Comparison of ENCODE assay signal across 20 cellular contexts in the genomic region with DNA sequence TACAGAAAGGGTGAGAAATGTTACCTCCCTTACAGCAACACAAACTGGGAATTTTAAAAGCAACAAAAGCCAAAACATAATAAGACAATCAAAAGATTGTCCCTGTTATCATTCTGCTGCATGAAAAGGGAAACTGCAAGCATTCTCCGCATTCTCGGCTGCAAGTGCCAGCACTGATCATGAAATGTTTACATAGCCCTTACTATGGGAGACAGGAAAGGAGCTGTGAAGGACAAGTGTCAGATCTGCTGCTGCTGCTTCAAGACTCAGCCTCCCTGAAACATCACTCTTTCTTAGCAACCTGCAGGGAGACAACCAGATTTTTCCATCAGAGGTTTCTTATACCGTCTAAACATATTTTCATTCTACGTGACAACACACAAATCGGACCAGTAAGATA. TPM values are rescaled to one million over a fixed set of nuclear protein-coding genes. Genes with fewer than 3 reads are reported as not detected.
DNase-seq lines count a peak whose midpoint lies in the region; ATAC-seq, FAIRE-seq and TF ChIP-seq lines count a peak whose summit lies in the region.
"Had no signal": no experiment of that assay in that cellular context is flagged by ENCODE, and none has a peak within 500 bp of the region (broad histone marks: within the 10 kb centered on the region; RNA-seq: fewer than 3 reads in every experiment).

No MANE protein-coding gene starts in this region.

- no peak for TF ChIP-seq EP300 in GM12878 (IDR thresholded peaks at IDR 0.05; ENCODE audit: borderline replicate concordance in 1 of 2, control insufficient read depth in 1 of 2, low read depth in 2 of 2, low read length in 2 of 2)

- RAD21 ChIA-PET in GM12878 (lab: Charles Lee; ENCODE audit: unreplicated experiment) = no interaction called here

- H3K27ac Mint-ChIP-seq in progenitor cell of endocrine pancreas = peak overlapping the region; percentile 17
- H3K27ac Mint-ChIP-seq in activated CD4-positive, alpha-beta memory T cell treated with anti-CD3 and anti-CD28 coated beads for 36 hours = no peak overlapping the region
- H3K27ac Mint-ChIP-seq: activated T-helper 1 cell treated with anti-CD3 and anti-CD28 coated beads, Interleukin-12 subunit alpha, Interleukin-12 subunit beta, Interleukin-2, Interleukin-4 antibody, amounts not matched to agents 30 ng/mL and 10 ng/mL and 1 ng/mL, durations not matched to agents 14 hours and 24 hours and 36 hours had no signal

- SMC1A ChIA-PET in GM12878 (lab: Charles Lee; ENCODE audit: uncharacterized antibody, unreplicated experiment) = no interaction called here

- H3K4me2 ChIP-seq in GM12878 (ENCODE audit: control insufficient read depth, insufficient read depth) = peak overlapping the region; percentile 63
- H3K4me2 ChIP-seq: PC-9 had no signal

- H3K36me3 Mint-ChIP-seq in progenitor cell of endocrine pancreas (ENCODE audit: insufficient read depth) = no peaks in the 10 kb centered on the region
- H3K36me3 Mint-ChIP-seq in activated CD4-positive, alpha-beta memory T cell treated with anti-CD3 and anti-CD28 coated beads for 36 hours = no peaks in the 10 kb centered on the region

- no peak overlapping the region for H3K4me3 Mint-ChIP-seq in progenitor cell of endocrine pancreas (ENCODE audit: low read depth)
- H3K4me3 Mint-ChIP-seq in activated CD4-positive, alpha-beta memory T cell treated with anti-CD3 and anti-CD28 coated beads for 36 hours = no peak overlapping the region
- H3K4me3 Mint-ChIP-seq: activated T-helper 1 cell treated with anti-CD3 and anti-CD28 coated beads, Interleukin-12 subunit alpha, Interleukin-12 subunit beta, Interleukin-2, Interleukin-4 antibody, amounts not matched to agents 30 ng/mL and 10 ng/mL and 1 ng/mL, durations not matched to agents 14 hours and 24 hours and 36 hours had no signal

- H3K36me3 ChIP-seq in cardiac muscle cell (no peaks in the 10 kb centered on the region), heart right ventricle (no peaks in the 10 kb centered on the region), GM12878 (ENCODE audit: control insufficient read depth in 2 of 2, insufficient read depth in 2 of 2, low read length in 1 of 2) (no peaks in the 10 kb centered on the region; a peak in 1 of 4 replicates)

- POLR2A ChIA-PET in GM12878 (lab: Charles Lee) = no interaction called here
- POLR2A ChIA-PET in activated CD4-positive, alpha-beta memory T cell treated with anti-CD3 and anti-CD28 coated beads for 36 hours (lab: Charles Lee) = no interaction called here

- no peak overlapping the region for H3K9ac ChIP-seq in GM12878 (ENCODE audit: control insufficient read depth, insufficient read depth, low read length)

- H3K4me1 ChIP-seq in cardiac muscle cell (ENCODE audit: low read depth) (peaks cover 59% of the 10 kb centered on the region), heart right ventricle (peaks cover 0 to 58% (median 25%) of the 10 kb centered on the region in 9 donors), GM12878 (ENCODE audit: control insufficient read depth, insufficient read depth, low read length) (peaks cover 21% of the 10 kb centered on the region; the same call in 1 of the 2 replicates)

- H3K79me2 ChIP-seq in GM12878 (ENCODE audit: control insufficient read depth, insufficient read depth, low read length) = peaks cover 83% of the 10 kb centered on the region

- 41 to 58% methylated on average over 5 of the region's 5 CpGs for WGBS in heart right ventricle, 2 donors
- 95% methylated on average over 5 of the region's 5 CpGs for WGBS in GM12878 (ENCODE audit: insufficient coverage, insufficient replicate concordance, low lambda C conversion rate, missing lambda C conversion rate)

- in situ Hi-C loops in GM12878 (cut with MboI) = no loop called here

- intact Hi-C loops in heart right ventricle (cut with DNase I) (loop anchor here in 1 of 10 donors (10.0 kb wide), 1 partner anchor 86 kb away; no protein-coding TSS in a partner anchor), GM12878 (cut with micrococcal nuclease; ENCODE audit: unreplicated experiment) (no loop called here)
- intact Hi-C loops in activated CD4-positive, alpha-beta memory T cell treated with anti-CD3 and anti-CD28 coated beads for 36 hours (cut with micrococcal nuclease) = no loop called here

- H3K27me3 Mint-ChIP-seq in progenitor cell of endocrine pancreas = no peaks in the 10 kb centered on the region
- peaks cover 8% of the 10 kb centered on the region for H3K27me3 Mint-ChIP-seq in activated CD4-positive, alpha-beta memory T cell treated with anti-CD3 and anti-CD28 coated beads for 36 hours

- H3K9me3 ChIP-seq in cardiac muscle cell (ENCODE audit: low read depth) (no peaks in the 10 kb centered on the region), heart right ventricle (no peaks in the 10 kb centered on the region), GM12878 (replicated peaks; ENCODE audit: control insufficient read depth, insufficient read depth, low read length) (no peaks in the 10 kb centered on the region)
- H3K9me3 ChIP-seq: psoas muscle had no signal

- H3K27ac ChIP-seq in cardiac muscle cell (peak overlapping the region; percentile 94), heart right ventricle (no peak overlapping the region), GM12878 (ENCODE audit: control insufficient read depth, insufficient read depth) (peak overlapping the region; percentile 20; the same call in 1 of the 2 replicates)
- H3K27ac ChIP-seq: HL-60, PC-9, psoas muscle, SK-N-MC had no signal

- H3K9me3 Mint-ChIP-seq in progenitor cell of endocrine pancreas (ENCODE audit: low read depth) = no peaks in the 10 kb centered on the region
- H3K9me3 Mint-ChIP-seq in activated CD4-positive, alpha-beta memory T cell treated with anti-CD3 and anti-CD28 coated beads for 36 hours = no peaks in the 10 kb centered on the region
- H3K9me3 Mint-ChIP-seq: activated T-helper 1 cell treated with anti-CD3 and anti-CD28 coated beads, Interleukin-12 subunit alpha, Interleukin-12 subunit beta, Interleukin-2, Interleukin-4 antibody, amounts not matched to agents 30 ng/mL and 10 ng/mL and 1 ng/mL, durations not matched to agents 14 hours and 24 hours and 36 hours had no signal

- FAIRE-seq in GM12878 (lab: Jason Lieb, UNC) = no peak
- FAIRE-seq: colon, urothelium cell line had no signal

- H4K20me1 ChIP-seq in GM12878 (ENCODE audit: control insufficient read depth, insufficient read depth) = no peaks in the 10 kb centered on the region

- peak; percentile 37 to 40 for DNase-seq in cardiac muscle cell (ENCODE audit: low read depth in 1 of 2, low spot score in 1 of 2)
- DNase-seq in heart right ventricle = no peak
- DNase-seq in GM12878 (ENCODE audit: low read depth, low spot score) = no peak
- peak; percentile 65 for DNase-seq in islet precursor cell
- DNase-seq in progenitor cell of endocrine pancreas (ENCODE audit: low spot score, unreplicated experiment) = no peak
- DNase-seq in NCI-H446 treated with DMSO at 0.1 percent for 48 hours (lab: John Stamatoyannopoulos, UW) = no peak
- DNase-seq in activated CD4-positive, alpha-beta memory T cell treated with anti-CD3 and anti-CD28 coated beads for 36 hours = no peak
- DNase-seq: activated CD4-positive, alpha-beta T cell treated with anti-CD3 and anti-CD28 coated beads, Interleukin-2, amount 50 U/mL, for 48 hours; COR-L47; glutamatergic neuron; kidney glomerular epithelial cell; NCI-H1436 treated with DMSO at 0.1 percent for 48 hours; PC-9; psoas muscle had no signal

- no peak overlapping the region for H2AFZ ChIP-seq in GM12878 (ENCODE audit: control insufficient read depth, low read depth, low read length)
- H2AFZ ChIP-seq: PC-9 had no signal

- ATAC-seq in heart right ventricle = no peak
- no peak for ATAC-seq in GM12878
- no peak for ATAC-seq in GM21529 (IDR thresholded peaks at IDR 0.05; ENCODE audit: unreplicated experiment)
- ATAC-seq: psoas muscle had no signal

- H3K27me3 ChIP-seq in cardiac muscle cell (no peaks in the 10 kb centered on the region), heart right ventricle (no peaks in the 10 kb centered on the region), GM12878 (replicated peaks in 1 of 2; ENCODE audit: control insufficient read depth in 2 of 2, insufficient read depth in 2 of 2, low read length in 1 of 2) (no peaks in the 10 kb centered on the region)

- TF ChIP-seq CTCF in cardiac muscle cell (IDR thresholded peaks at IDR 0.05; ENCODE audit: low read depth, low read length) (no peak), heart right ventricle (IDR thresholded peaks at IDR 0.05) (no peak), GM12878 (IDR thresholded peaks at IDR 0.05 in 2 of 3, conservative IDR thresholded peaks at IDR 0.05 in 1 of 3; ENCODE audit: control insufficient read depth in 2 of 3, extremely low read depth in 1 of 3, insufficient read depth in 1 of 3, low read depth in 3 of 3, low read length in 3 of 3) (no peak), progenitor cell of endocrine pancreas (IDR thresholded peaks at IDR 0.05; ENCODE audit: unreplicated experiment) (no peak)

- no TSS peak for BruUV-seq in GM12878 (replicated peaks; lab: Mats Ljungman, UMichigan)

- TF ChIP-seq RAD21 in GM12878 (IDR thresholded peaks at IDR 0.05; ENCODE audit: insufficient read depth, low read depth, low read length) = no peak

- H3K4me3 ChIP-seq in cardiac muscle cell (peak overlapping the region; percentile 3), heart right ventricle (no peak overlapping the region), GM12878 (no peak overlapping the region)
- H3K4me3 ChIP-seq: PC-9, psoas muscle, SK-N-MC had no signal

- TF ChIP-seq POLR2A in GM12878 (IDR thresholded peaks at IDR 0.05; ENCODE audit: low read depth, low read length) = no peak

- peaks cover 23% of the 10 kb centered on the region for H3K4me1 Mint-ChIP-seq in progenitor cell of endocrine pancreas (ENCODE audit: low read depth)
- no peaks in the 10 kb centered on the region for H3K4me1 Mint-ChIP-seq in activated CD4-positive, alpha-beta memory T cell treated with anti-CD3 and anti-CD28 coated beads for 36 hours (ENCODE audit: low read depth)

- CTCF ChIA-PET in GM12878 (lab: Yijun Ruan, JAX) = no interaction called here
- CTCF ChIA-PET in activated CD4-positive, alpha-beta memory T cell treated with anti-CD3 and anti-CD28 coated beads for 36 hours (lab: Charles Lee) = interaction anchor here (0.7 kb wide), 1 partner anchor 803 kb away, joined by 3 read pairs; no protein-coding TSS in a partner anchor

RNA-seq across cellular contexts. Expression of a gene that starts 20.1 kb away (rescaled TPM):
- 85.4 and 121 TPM in 2 replicates for total RNA-seq in cardiac muscle cell
- polyA plus RNA-seq in cardiac muscle cell = 40.4 and 71.6 TPM in 2 replicates
- 10 to 100 TPM; 28.0 to 60.8 (median 46.4) TPM for total RNA-seq in heart right ventricle
- 10 to 100 TPM in 1 of 2 donors, 1 to 10 TPM in 1; 5.2 to 11.2 TPM for polyA plus RNA-seq in heart right ventricle
- total RNA-seq in GM12878 (2013; cell fraction: nucleolus; rRNA removed) = 7.7 and 8.7 TPM in 2 replicates
- total RNA-seq in GM12878 (2014; rRNA removed) = 25.9 and 27.2 TPM in 2 replicates
- total RNA-seq in GM12878 (2014; rRNA removed; fragmentation: Illumina TruSeq; extraction: Trizol) = 25.0 and 25.2 TPM in 2 replicates
- total RNA-seq in GM12878 (2021) = 27.8 and 32.5 TPM in 2 replicates
- 12.4 TPM for polyA plus RNA-seq in GM12878 (2011; ENCODE audit: low read depth)
- polyA plus RNA-seq in GM12878 (2011; rRNA removed) = 0.27 and 0.39 TPM in 2 replicates
- 0.27 and 0.30 TPM in 2 replicates for polyA plus RNA-seq in GM12878 (2011; cell fraction: cytosol; rRNA removed)
- polyA plus RNA-seq in GM12878 (2011; cell fraction: nucleus; rRNA removed) = 0.06 and 0.20 TPM in 2 replicates
- polyA plus RNA-seq in GM12878 (2012) = 13.0 and 13.2 TPM in 2 replicates
- polyA plus RNA-seq in GM12878 (2014; fragmentation: Illumina TruSeq; extraction: Trizol) = 25.6 and 31.5 TPM in 2 replicates
- 1 to 10 TPM; 5.0 to 5.9 TPM for polyA plus RNA-seq in GM12878 (2014; fragmentation: Nextera tagmentation; extraction: Ambion mirVana)
- 14.6 and 16.1 TPM in 2 replicates for polyA plus RNA-seq in GM12878 (2014; rRNA removed)
- 10 to 100 TPM; 11.6 to 25.2 TPM for polyA plus RNA-seq in GM12878 (2016; fragmentation: Nextera tagmentation; extraction: Ambion mirVana)
- polyA minus RNA-seq in GM12878 (2011; rRNA and poly(A)+ RNA removed) = 0.26 and 0.59 TPM in 2 replicates
- polyA minus RNA-seq in GM12878 (2011; cell fraction: cytosol; rRNA and poly(A)+ RNA removed) = 0.67 and 0.73 TPM in 2 replicates
- 0.60 and 0.77 TPM in 2 replicates for polyA minus RNA-seq in GM12878 (2011; cell fraction: nucleus; rRNA and poly(A)+ RNA removed)
- total RNA-seq in progenitor cell of endocrine pancreas = 34.6 and 35.0 TPM in 2 replicates
- under 1 TPM; 0.10 to 0.17 TPM for total RNA-seq in activated CD4-positive, alpha-beta memory T cell treated with anti-CD3 and anti-CD28 coated beads for 36 hours

Comparison
In these comparisons a context has a peak if more than half of its experiments do, and no peak if none do; other contexts are left out.
1. DNase-seq: peak in cardiac muscle cell (2 of 2) and islet precursor cell (single experiment); none in heart right ventricle (0 of 2), GM12878 (single experiment), progenitor cell of endocrine pancreas (single experiment), NCI-H446 treated with DMSO at 0.1 percent for 48 hours (single experiment) and activated CD4-positive, alpha-beta memory T cell treated with anti-CD3 and anti-CD28 coated beads for 36 hours (single experiment).
2. H3K27ac ChIP-seq: peak in cardiac muscle cell (single experiment) and GM12878 (single experiment); none in heart right ventricle (0 of 10).
3. RNA of a gene that starts 20.1 kb away (total RNA-seq): 85.4 to 121 TPM in cardiac muscle cell, 28.0 to 60.8 TPM in heart right ventricle, 34.6 to 35.0 TPM in progenitor cell of endocrine pancreas and 7.7 to 32.5 TPM in GM12878; 0.10 to 0.17 TPM in activated CD4-positive, alpha-beta memory T cell treated with anti-CD3 and anti-CD28 coated beads for 36 hours; every median in the first group is over 4 times any median in the second.